ENCODE assay signal across 1 cellular context in genomic region chr11:72703281-72704008, GRCh38.
TF ChIP-seq lines count a peak whose summit lies in the region.

No MANE protein-coding gene starts in this region.

TF ChIP-seq in GM23338, 12 proteins besides CTCF, POLR2A, EP300 and RAD21 (continued from another document):
- TF ChIP-seq, protein P1, sequence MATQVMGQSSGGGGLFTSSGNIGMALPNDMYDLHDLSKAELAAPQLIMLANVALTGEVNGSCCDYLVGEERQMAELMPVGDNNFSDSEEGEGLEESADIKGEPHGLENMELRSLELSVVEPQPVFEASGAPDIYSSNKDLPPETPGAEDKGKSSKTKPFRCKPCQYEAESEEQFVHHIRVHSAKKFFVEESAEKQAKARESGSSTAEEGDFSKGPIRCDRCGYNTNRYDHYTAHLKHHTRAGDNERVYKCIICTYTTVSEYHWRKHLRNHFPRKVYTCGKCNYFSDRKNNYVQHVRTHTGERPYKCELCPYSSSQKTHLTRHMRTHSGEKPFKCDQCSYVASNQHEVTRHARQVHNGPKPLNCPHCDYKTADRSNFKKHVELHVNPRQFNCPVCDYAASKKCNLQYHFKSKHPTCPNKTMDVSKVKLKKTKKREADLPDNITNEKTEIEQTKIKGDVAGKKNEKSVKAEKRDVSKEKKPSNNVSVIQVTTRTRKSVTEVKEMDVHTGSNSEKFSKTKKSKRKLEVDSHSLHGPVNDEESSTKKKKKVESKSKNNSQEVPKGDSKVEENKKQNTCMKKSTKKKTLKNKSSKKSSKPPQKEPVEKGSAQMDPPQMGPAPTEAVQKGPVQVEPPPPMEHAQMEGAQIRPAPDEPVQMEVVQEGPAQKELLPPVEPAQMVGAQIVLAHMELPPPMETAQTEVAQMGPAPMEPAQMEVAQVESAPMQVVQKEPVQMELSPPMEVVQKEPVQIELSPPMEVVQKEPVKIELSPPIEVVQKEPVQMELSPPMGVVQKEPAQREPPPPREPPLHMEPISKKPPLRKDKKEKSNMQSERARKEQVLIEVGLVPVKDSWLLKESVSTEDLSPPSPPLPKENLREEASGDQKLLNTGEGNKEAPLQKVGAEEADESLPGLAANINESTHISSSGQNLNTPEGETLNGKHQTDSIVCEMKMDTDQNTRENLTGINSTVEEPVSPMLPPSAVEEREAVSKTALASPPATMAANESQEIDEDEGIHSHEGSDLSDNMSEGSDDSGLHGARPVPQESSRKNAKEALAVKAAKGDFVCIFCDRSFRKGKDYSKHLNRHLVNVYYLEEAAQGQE (IDR thresholded peaks at IDR 0.05; ENCODE audit: unreplicated experiment) = no peak
- TF ChIP-seq EZH2phosphoT487 (IDR thresholded peaks at IDR 0.05; ENCODE audit: unreplicated experiment) = no peak
- no peak for TF ChIP-seq STAT1 (IDR thresholded peaks at IDR 0.05; ENCODE audit: unreplicated experiment)
- TF ChIP-seq ETS1 (IDR thresholded peaks at IDR 0.05) = no peak
- TF ChIP-seq NANOG (IDR thresholded peaks at IDR 0.05; ENCODE audit: borderline replicate concordance) = no peak
- no peak for TF ChIP-seq ZNF331 (CRISPR knock-in tag; IDR thresholded peaks at IDR 0.05; ENCODE audit: low read depth)
- TF ChIP-seq JUNB (IDR thresholded peaks at IDR 0.05; ENCODE audit: unreplicated experiment) = no peak
- no peak for TF ChIP-seq ZNF114 (CRISPR knock-in tag; IDR thresholded peaks at IDR 0.05)
- no peak for TF ChIP-seq EZH2 (IDR thresholded peaks at IDR 0.05; ENCODE audit: low read depth, unreplicated experiment)
- TF ChIP-seq ZNF462 (CRISPR knock-in tag; IDR thresholded peaks at IDR 0.05) = no peak
- no peak for TF ChIP-seq POLR2AphosphoS5 (IDR thresholded peaks at IDR 0.05; ENCODE audit: low read depth)
TF ChIP-seq in GM23338: peak in this region for 0.
